Comparison of ENCODE assay signal across 9 cellular contexts in genomic region chr6:90025418-90026089, GRCh38.
DNase-seq lines count a peak whose midpoint lies in the region; ATAC-seq and TF ChIP-seq lines count a peak whose summit lies in the region.
"Had no signal": no experiment of that assay in that cellular context is flagged by ENCODE, and none has a peak within 500 bp of the region (broad histone marks: within the 10 kb centered on the region; RNA-seq: fewer than 3 reads in every experiment).

No MANE protein-coding gene starts in this region.

- CTCF ChIA-PET in activated CD4-positive, alpha-beta T cell treated with anti-CD3 and anti-CD28 coated beads for 36 hours (lab: Charles Lee), result interaction anchor here (0.9 to 2.3 kb wide), 5 partner anchors 17 to 453 kb away, joined by 3 to 9 read pairs (median 3); no protein-coding TSS in a partner anchor

- POLR2A ChIA-PET in activated CD4-positive, alpha-beta T cell treated with anti-CD3 and anti-CD28 coated beads for 36 hours (lab: Charles Lee), result interaction anchor here (1.0 to 1.2 kb wide), 2 partner anchors 19 to 249 kb away, joined by 3 read pairs; no protein-coding TSS in a partner anchor

- H3K9me3 ChIP-seq in ascending aorta, result no peaks in the 10 kb centered on the region

- H3K4me1 ChIP-seq in ascending aorta, result no peaks in the 10 kb centered on the region

- H3K9me3 Mint-ChIP-seq in activated CD4-positive, alpha-beta T cell treated with anti-CD3 and anti-CD28 coated beads for 36 hours (ENCODE audit: low read depth), result peaks cover under 1% of the 10 kb centered on the region

- DNase-seq in activated CD4-positive, alpha-beta T cell treated with anti-CD3 and anti-CD28 coated beads for 36 hours, result peak; percentile 77
- no peak for DNase-seq in activated CD4-positive, alpha-beta T cell treated with anti-CD3 and anti-CD28 coated beads, Interleukin-2, amount 50 U/mL, for 1 hour
- peak; percentile 99 for DNase-seq in fibroblast of mammary gland (ENCODE audit: low read depth)
- peak; percentile 32 for DNase-seq in stimulated activated CD8-positive, alpha-beta memory T cell treated with anti-CD3 and anti-CD28 coated beads, Interleukin-4, amount 100 ng/mL, for 24 hours (ENCODE audit: low read depth)
- DNase-seq in HT-29 (ENCODE audit: low spot score), result no peak
- no peak for DNase-seq in ascending aorta (ENCODE audit: low spot score in 2 of 2)

- intact Hi-C loops in activated CD4-positive, alpha-beta T cell treated with anti-CD3 and anti-CD28 coated beads for 36 hours (cut with DNase I, micrococcal nuclease), result loop anchor here (1.0 to 5.0 kb wide), 8 partner anchors 17 to 387 kb away; no protein-coding TSS in a partner anchor
- intact Hi-C loops in ascending aorta (cut with DNase I), result no loop called here

- no peaks in the 10 kb centered on the region for H3K27me3 ChIP-seq in ascending aorta

- H3K36me3 Mint-ChIP-seq in activated CD4-positive, alpha-beta T cell treated with anti-CD3 and anti-CD28 coated beads for 36 hours (ENCODE audit: low read depth), result peaks cover 70% of the 10 kb centered on the region

- H3K27me3 Mint-ChIP-seq in activated CD4-positive, alpha-beta T cell treated with anti-CD3 and anti-CD28 coated beads for 36 hours, result no peaks in the 10 kb centered on the region

- no peak overlapping the region for H3K27ac ChIP-seq in ascending aorta

- peak; percentile 93 for ATAC-seq in activated CD4-positive, alpha-beta T cell treated with anti-CD3 and anti-CD28 coated beads for 36 hours
- ATAC-seq in SK-N-SH treated with all-trans-retinoic acid at 6 μM for 48 hours (peak; percentile 96), GM21528 (IDR thresholded peaks at IDR 0.05; ENCODE audit: low FRiP score, unreplicated experiment) (no peak)

- peak overlapping the region; percentile 90 for H3K27ac Mint-ChIP-seq in activated CD4-positive, alpha-beta T cell treated with anti-CD3 and anti-CD28 coated beads for 36 hours

- H3K4me1 Mint-ChIP-seq in activated CD4-positive, alpha-beta T cell treated with anti-CD3 and anti-CD28 coated beads for 36 hours, result peaks cover 88% of the 10 kb centered on the region

- peak overlapping the region; percentile 22 for H3K4me3 Mint-ChIP-seq in activated CD4-positive, alpha-beta T cell treated with anti-CD3 and anti-CD28 coated beads for 36 hours

- H3K4me3 ChIP-seq in fibroblast of mammary gland (ENCODE audit: control insufficient read depth, low read depth, low read length), result no peak overlapping the region
- H3K4me3 ChIP-seq in ascending aorta, result no peak overlapping the region
- H3K4me3 ChIP-seq: skin epidermis had no signal

- no peak for TF ChIP-seq CTCF in fibroblast of mammary gland (conservative IDR thresholded peaks at IDR 0.05; ENCODE audit: control insufficient read depth, insufficient read depth, low read depth, low read length)
- no peak for TF ChIP-seq CTCF in ascending aorta (IDR thresholded peaks at IDR 0.05)

- no peaks in the 10 kb centered on the region for H3K36me3 ChIP-seq in ascending aorta

TF ChIP-seq in SK-N-SH treated with all-trans-retinoic acid at 6 μM for 48 hours, 23 proteins besides CTCF, POLR2A, EP300 and RAD21:
- TF ChIP-seq ZNF70 (CRISPR knock-in tag; IDR thresholded peaks at IDR 0.05) (no peak), ZNF8 (CRISPR knock-in tag; IDR thresholded peaks at IDR 0.05) (no peak), CSDC2 (CRISPR knock-in tag; IDR thresholded peaks at IDR 0.05) (no peak), POU6F1 (CRISPR knock-in tag; IDR thresholded peaks at IDR 0.05; ENCODE audit: borderline replicate concordance, low read depth) (no peak), CREB5 (CRISPR knock-in tag; IDR thresholded peaks at IDR 0.05; ENCODE audit: low read depth) (no peak; the same call in 1 of the 2 replicates), TSHZ2 (CRISPR knock-in tag; IDR thresholded peaks at IDR 0.05) (peak; percentile 81; the same call in 1 of the 2 replicates), TCF4 (CRISPR knock-in tag; IDR thresholded peaks at IDR 0.05; ENCODE audit: borderline replicate concordance) (peak; percentile 95), ZC3H10 (CRISPR knock-in tag; IDR thresholded peaks at IDR 0.05) (peak; percentile 95), ZFP30 (CRISPR knock-in tag; IDR thresholded peaks at IDR 0.05) (no peak), ZNF565 (CRISPR knock-in tag; conservative IDR thresholded peaks at IDR 0.05; ENCODE audit: low read depth) (no peak), ISL1 (CRISPR knock-in tag; IDR thresholded peaks at IDR 0.05) (peak; percentile 97), PATZ1 (CRISPR knock-in tag; IDR thresholded peaks at IDR 0.05; ENCODE audit: borderline replicate concordance) (0 out of 2 replicates have a peak, but pooled peaks have one; percentile 55), TOX (CRISPR knock-in tag; IDR thresholded peaks at IDR 0.05; ENCODE audit: borderline replicate concordance) (peak; percentile 93; the same call in 1 of the 2 replicates), RARB (CRISPR knock-in tag; IDR thresholded peaks at IDR 0.05) (peak; percentile 93), SNAI2 (CRISPR knock-in tag; IDR thresholded peaks at IDR 0.05) (peak; percentile 23; the same call in 1 of the 2 replicates)
TF ChIP-seq in SK-N-SH treated with all-trans-retinoic acid at 6 μM for 48 hours: peak in this region for 8.

Comparison
In these comparisons a context has a peak if more than half of its experiments do, and no peak if none do; other contexts are left out.
1. DNase-seq: peak in activated CD4-positive, alpha-beta T cell treated with anti-CD3 and anti-CD28 coated beads for 36 hours (single experiment), fibroblast of mammary gland (single experiment) and stimulated activated CD8-positive, alpha-beta memory T cell treated with anti-CD3 and anti-CD28 coated beads, Interleukin-4, amount 100 ng/mL, for 24 hours (single experiment); none in activated CD4-positive, alpha-beta T cell treated with anti-CD3 and anti-CD28 coated beads, Interleukin-2, amount 50 U/mL, for 1 hour (single experiment), HT-29 (single experiment) and ascending aorta (0 of 2).